11 cellular contexts compared by ENCODE assay signal in genomic region chr20:8756410-8756809, GRCh38.
DNase-seq lines count a peak whose midpoint lies in the region; ATAC-seq, FAIRE-seq and TF ChIP-seq lines count a peak whose summit lies in the region.
"Had no signal": no experiment of that assay in that cellular context is flagged by ENCODE, and none has a peak within 500 bp of the region (broad histone marks: within the 10 kb centered on the region; RNA-seq: fewer than 3 reads in every experiment).

No MANE protein-coding gene starts in this region.

- peaks cover 0 to 14% (median 2%) of the 10 kb centered on the region in 4 donors for H3K4me1 Mint-ChIP-seq in CD4-positive, alpha-beta memory T cell

- H3K4me3 ChIP-seq in epithelial cell of esophagus (ENCODE audit: low read length), result no peak overlapping the region
- H3K4me3 ChIP-seq in CD4-positive, alpha-beta memory T cell (ENCODE audit: low read length in 2 of 2), result no peak overlapping the region
- H3K4me3 ChIP-seq: tibial nerve had no signal

- no peaks in the 10 kb centered on the region for H3K4me1 ChIP-seq in CD4-positive, alpha-beta memory T cell (ENCODE audit: insufficient read depth, low read length)
- H3K4me1 ChIP-seq: tibial nerve had no signal

- no peak for ATAC-seq in HG03565 (IDR thresholded peaks at IDR 0.05; ENCODE audit: unreplicated experiment)
- ATAC-seq in HG03196 (IDR thresholded peaks at IDR 0.05; ENCODE audit: unreplicated experiment), result no peak

- H3K36me3 ChIP-seq in CD4-positive, alpha-beta memory T cell (ENCODE audit: insufficient read depth, low read length), result no peaks in the 10 kb centered on the region
- H3K36me3 ChIP-seq: tibial nerve had no signal

- CTCF ChIA-PET in CD4-positive, alpha-beta memory T cell (lab: Charles Lee; ENCODE audit: partially characterized antibody), result interaction anchor here (0.7 to 1.9 kb wide), 3 partner anchors 8 to 9 kb away, joined by 3 to 8 read pairs (median 5); no protein-coding TSS in a partner anchor

- peaks cover 0 to 5% of the 10 kb centered on the region in 2 donors for H3K36me3 Mint-ChIP-seq in CD4-positive, alpha-beta memory T cell

- peak; percentile 54 for DNase-seq in H54 (ENCODE audit: insufficient read length, low spot score)
- DNase-seq in NCI-H774 (lab: John Stamatoyannopoulos, UW), result peak; percentile 7
- peak; percentile 70 for DNase-seq in epithelial cell of esophagus (ENCODE audit: low read depth)
- peak; percentile 72 for DNase-seq in posterior vena cava (ENCODE audit: low spot score)
- no peak for DNase-seq in CD4-positive, alpha-beta memory T cell
- no peak for DNase-seq in HuH-7 (ENCODE audit: low spot score)
- DNase-seq: kidney, NCI-H1436 treated with DMSO at 0.1 percent for 48 hours had no signal

- H3K27ac Mint-ChIP-seq in CD4-positive, alpha-beta memory T cell, result no peak overlapping the region

- FAIRE-seq in H54 (lab: Jason Lieb, UNC), result peak; percentile 55
- FAIRE-seq: kidney had no signal

- H3K27me3 Mint-ChIP-seq in CD4-positive, alpha-beta memory T cell, result no peaks in the 10 kb centered on the region

- intact Hi-C loops in posterior vena cava (cut with DNase I), result loop anchor here in 1 of 2 donors (10.0 kb wide), 2 partner anchors 608 to 638 kb away; no protein-coding TSS in a partner anchor
- intact Hi-C loops in CD4-positive, alpha-beta memory T cell (cut with micrococcal nuclease), result no loop called here

- POLR2A ChIA-PET in CD4-positive, alpha-beta memory T cell (lab: Charles Lee; ENCODE audit: partially characterized antibody), result no interaction called here

- no peaks in the 10 kb centered on the region for H3K27me3 ChIP-seq in CD4-positive, alpha-beta memory T cell (ENCODE audit: insufficient read depth, low read length)
- H3K27me3 ChIP-seq: tibial nerve had no signal

- TF ChIP-seq POLR2A in H54 (IDR thresholded peaks at IDR 0.05; ENCODE audit: low read depth, low read length), result no peak

- no peaks in the 10 kb centered on the region for H3K9me3 Mint-ChIP-seq in CD4-positive, alpha-beta memory T cell

- H3K27ac ChIP-seq in CD4-positive, alpha-beta memory T cell (ENCODE audit: low read depth, low read length), result no peak overlapping the region
- H3K27ac ChIP-seq: tibial nerve had no signal

- TF ChIP-seq CTCF in epithelial cell of esophagus (IDR thresholded peaks at IDR 0.05; ENCODE audit: insufficient read depth, low read depth, low read length, missing control alignments), result no peak

- H3K4me3 Mint-ChIP-seq in CD4-positive, alpha-beta memory T cell, result no peak overlapping the region

- H3K9me3 ChIP-seq in CD4-positive, alpha-beta memory T cell (ENCODE audit: control insufficient read depth in 1 of 2, low read length in 2 of 2), result no peaks in the 10 kb centered on the region
- H3K9me3 ChIP-seq: tibial nerve had no signal

Comparison
In these comparisons a context has a peak if more than half of its experiments do, and no peak if none do; other contexts are left out.
1. DNase-seq: peak in H54 (single experiment), NCI-H774 (single experiment), epithelial cell of esophagus (single experiment) and posterior vena cava (single experiment); none in CD4-positive, alpha-beta memory T cell (0 of 5) and HuH-7 (single experiment).